2 cellular contexts compared by ENCODE assay signal in the genomic region with DNA sequence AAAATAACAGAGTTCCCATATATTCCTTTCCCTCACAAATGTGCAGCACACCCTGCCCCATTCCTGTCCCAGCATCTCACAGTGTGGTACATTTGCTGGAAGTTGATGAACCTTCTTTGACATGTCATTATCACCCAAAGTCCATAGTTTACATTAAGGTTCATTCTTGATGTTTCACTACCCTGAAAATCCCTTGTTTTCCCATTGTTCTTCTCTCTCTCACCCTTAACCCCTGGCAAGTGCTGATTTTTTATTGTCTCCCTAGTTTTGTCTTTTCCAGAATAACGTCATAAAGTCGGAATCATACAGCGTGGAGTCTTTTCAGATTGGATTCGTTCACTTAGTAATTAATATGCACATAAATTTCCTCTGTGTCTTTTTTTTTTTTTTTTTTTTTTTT.
TF ChIP-seq lines count a peak whose summit lies in the region.

No MANE protein-coding gene starts in this region.

TF ChIP-seq in A549, 52 proteins besides CTCF, POLR2A, EP300 and RAD21 (continued from another document):
- TF ChIP-seq, protein P1, sequence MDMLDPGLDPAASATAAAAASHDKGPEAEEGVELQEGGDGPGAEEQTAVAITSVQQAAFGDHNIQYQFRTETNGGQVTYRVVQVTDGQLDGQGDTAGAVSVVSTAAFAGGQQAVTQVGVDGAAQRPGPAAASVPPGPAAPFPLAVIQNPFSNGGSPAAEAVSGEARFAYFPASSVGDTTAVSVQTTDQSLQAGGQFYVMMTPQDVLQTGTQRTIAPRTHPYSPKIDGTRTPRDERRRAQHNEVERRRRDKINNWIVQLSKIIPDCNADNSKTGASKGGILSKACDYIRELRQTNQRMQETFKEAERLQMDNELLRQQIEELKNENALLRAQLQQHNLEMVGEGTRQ (IDR thresholded peaks at IDR 0.05), result no peak
- TF ChIP-seq, protein P2, sequence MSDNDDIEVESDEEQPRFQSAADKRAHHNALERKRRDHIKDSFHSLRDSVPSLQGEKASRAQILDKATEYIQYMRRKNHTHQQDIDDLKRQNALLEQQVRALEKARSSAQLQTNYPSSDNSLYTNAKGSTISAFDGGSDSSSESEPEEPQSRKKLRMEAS (IDR thresholded peaks at IDR 0.05), result no peak
- TF ChIP-seq CBX2 (IDR thresholded peaks at IDR 0.05; ENCODE audit: borderline replicate concordance, low read depth), result no peak
- TF ChIP-seq RARB (CRISPR knock-in tag; IDR thresholded peaks at IDR 0.05), result no peak
- no peak for TF ChIP-seq HOXA7 (CRISPR knock-in tag; IDR thresholded peaks at IDR 0.05)
- TF ChIP-seq ZFP36 (IDR thresholded peaks at IDR 0.05; ENCODE audit: borderline replicate concordance, partially characterized antibody), result no peak
- no peak for TF ChIP-seq FOSB (CRISPR knock-in tag; IDR thresholded peaks at IDR 0.05)
- TF ChIP-seq CEBPB (IDR thresholded peaks at IDR 0.05), result no peak
- TF ChIP-seq, protein P3, sequence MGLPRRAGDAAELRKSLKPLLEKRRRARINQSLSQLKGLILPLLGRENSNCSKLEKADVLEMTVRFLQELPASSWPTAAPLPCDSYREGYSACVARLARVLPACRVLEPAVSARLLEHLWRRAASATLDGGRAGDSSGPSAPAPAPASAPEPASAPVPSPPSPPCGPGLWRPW (IDR thresholded peaks at IDR 0.05), result no peak

TF ChIP-seq in WTC11, 78 proteins besides CTCF, POLR2A, EP300 and RAD21 (continued from another document):
- TF ChIP-seq AFF4 (CRISPR knock-in tag; IDR thresholded peaks at IDR 0.05; ENCODE audit: borderline replicate concordance) (no peak), ZBTB21 (CRISPR knock-in tag; IDR thresholded peaks at IDR 0.05; ENCODE audit: borderline replicate concordance) (no peak), SOX15 (CRISPR knock-in tag; IDR thresholded peaks at IDR 0.05) (no peak), FOXP1 (CRISPR knock-in tag; IDR thresholded peaks at IDR 0.05; ENCODE audit: borderline replicate concordance) (no peak), ELF4 (CRISPR knock-in tag; IDR thresholded peaks at IDR 0.05; ENCODE audit: low read depth) (no peak), JUN (CRISPR knock-in tag; IDR thresholded peaks at IDR 0.05) (no peak), E2F4 (CRISPR knock-in tag; IDR thresholded peaks at IDR 0.05; ENCODE audit: borderline replicate concordance, low read depth) (no peak), ZNF121 (CRISPR knock-in tag; IDR thresholded peaks at IDR 0.05) (no peak), CREB1 (CRISPR knock-in tag; IDR thresholded peaks at IDR 0.05) (no peak)
- TF ChIP-seq, protein P4, sequence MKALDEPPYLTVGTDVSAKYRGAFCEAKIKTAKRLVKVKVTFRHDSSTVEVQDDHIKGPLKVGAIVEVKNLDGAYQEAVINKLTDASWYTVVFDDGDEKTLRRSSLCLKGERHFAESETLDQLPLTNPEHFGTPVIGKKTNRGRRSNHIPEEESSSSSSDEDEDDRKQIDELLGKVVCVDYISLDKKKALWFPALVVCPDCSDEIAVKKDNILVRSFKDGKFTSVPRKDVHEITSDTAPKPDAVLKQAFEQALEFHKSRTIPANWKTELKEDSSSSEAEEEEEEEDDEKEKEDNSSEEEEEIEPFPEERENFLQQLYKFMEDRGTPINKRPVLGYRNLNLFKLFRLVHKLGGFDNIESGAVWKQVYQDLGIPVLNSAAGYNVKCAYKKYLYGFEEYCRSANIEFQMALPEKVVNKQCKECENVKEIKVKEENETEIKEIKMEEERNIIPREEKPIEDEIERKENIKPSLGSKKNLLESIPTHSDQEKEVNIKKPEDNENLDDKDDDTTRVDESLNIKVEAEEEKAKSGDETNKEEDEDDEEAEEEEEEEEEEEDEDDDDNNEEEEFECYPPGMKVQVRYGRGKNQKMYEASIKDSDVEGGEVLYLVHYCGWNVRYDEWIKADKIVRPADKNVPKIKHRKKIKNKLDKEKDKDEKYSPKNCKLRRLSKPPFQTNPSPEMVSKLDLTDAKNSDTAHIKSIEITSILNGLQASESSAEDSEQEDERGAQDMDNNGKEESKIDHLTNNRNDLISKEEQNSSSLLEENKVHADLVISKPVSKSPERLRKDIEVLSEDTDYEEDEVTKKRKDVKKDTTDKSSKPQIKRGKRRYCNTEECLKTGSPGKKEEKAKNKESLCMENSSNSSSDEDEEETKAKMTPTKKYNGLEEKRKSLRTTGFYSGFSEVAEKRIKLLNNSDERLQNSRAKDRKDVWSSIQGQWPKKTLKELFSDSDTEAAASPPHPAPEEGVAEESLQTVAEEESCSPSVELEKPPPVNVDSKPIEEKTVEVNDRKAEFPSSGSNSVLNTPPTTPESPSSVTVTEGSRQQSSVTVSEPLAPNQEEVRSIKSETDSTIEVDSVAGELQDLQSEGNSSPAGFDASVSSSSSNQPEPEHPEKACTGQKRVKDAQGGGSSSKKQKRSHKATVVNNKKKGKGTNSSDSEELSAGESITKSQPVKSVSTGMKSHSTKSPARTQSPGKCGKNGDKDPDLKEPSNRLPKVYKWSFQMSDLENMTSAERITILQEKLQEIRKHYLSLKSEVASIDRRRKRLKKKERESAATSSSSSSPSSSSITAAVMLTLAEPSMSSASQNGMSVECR (CRISPR knock-in tag; IDR thresholded peaks at IDR 0.05; ENCODE audit: borderline replicate concordance), result no peak
